In genomic region chr9:115289757-115290208, GRCh38 we compare ENCODE assay signal across 17 cellular contexts.
DNase-seq lines count a peak whose midpoint lies in the region; ATAC-seq, FAIRE-seq and TF ChIP-seq lines count a peak whose summit lies in the region.
"Had no signal": no experiment of that assay in that cellular context is flagged by ENCODE, and none has a peak within 500 bp of the region (broad histone marks: within the 10 kb centered on the region; RNA-seq: fewer than 3 reads in every experiment).

No MANE protein-coding gene starts in this region.

- H3K9me1 ChIP-seq in keratinocyte (ENCODE audit: control insufficient read depth, extremely low read depth, insufficient read depth, low read length), result no peaks in the 10 kb centered on the region

- H3K9me3 Mint-ChIP-seq in HFFc6, result no peaks in the 10 kb centered on the region
- H3K9me3 Mint-ChIP-seq: activated CD4-positive, alpha-beta memory T cell treated with anti-CD3 and anti-CD28 coated beads for 36 hours; naive B cell had no signal

- in situ Hi-C loops in ACHN (cut with HindIII; ENCODE audit: low pct_ligation_motif_present, low pct_unique_long_range_greater_than_20kb, low sequenced_read_pairs), result no loop called here

- H3K4me3 Mint-ChIP-seq in HFFc6, result no peak overlapping the region
- H3K4me3 Mint-ChIP-seq: activated CD4-positive, alpha-beta memory T cell treated with anti-CD3 and anti-CD28 coated beads for 36 hours; naive B cell had no signal

- CTCF ChIA-PET in RWPE1 (lab: Yijun Ruan, JAX), result no interaction called here

- H2AFZ ChIP-seq in keratinocyte (ENCODE audit: control insufficient read depth, low read length), result no peak overlapping the region

- H4K20me1 ChIP-seq in keratinocyte (ENCODE audit: control insufficient read depth, extremely low read depth, insufficient read depth, low read length), result no peaks in the 10 kb centered on the region

- H3K9ac ChIP-seq in keratinocyte (ENCODE audit: control insufficient read depth, extremely low read depth, insufficient read depth, low read length), result no peak overlapping the region

- peaks cover 19% of the 10 kb centered on the region for H3K4me1 ChIP-seq in keratinocyte (ENCODE audit: control insufficient read depth, extremely low read depth, insufficient read depth, low read length)
- H3K4me1 ChIP-seq: BE2C had no signal

- H3K27me3 ChIP-seq in keratinocyte (ENCODE audit: control insufficient read depth, extremely low read depth, insufficient read depth, low read length), result no peaks in the 10 kb centered on the region
- H3K27me3 ChIP-seq: BE2C had no signal

- H3K27ac ChIP-seq in keratinocyte (ENCODE audit: control insufficient read depth, insufficient read depth, low read length) (no peak overlapping the region), RWPE1 (no peak overlapping the region)

- H3K4me2 ChIP-seq in keratinocyte (ENCODE audit: control insufficient read depth, extremely low read depth, insufficient read depth, low read depth, low read length), result no peak overlapping the region

- POLR2A ChIA-PET in RWPE1 (lab: Yijun Ruan, JAX; ENCODE audit: low non-redundant PET), result no interaction called here

- no peak for TF ChIP-seq CTCF in HFFc6 (IDR thresholded peaks at IDR 0.05)
- TF ChIP-seq CTCF in keratinocyte (optimal IDR thresholded peaks at IDR 0.05 in 1 of 3, IDR thresholded peaks at IDR 0.05 in 1 of 3, conservative IDR thresholded peaks at IDR 0.05 in 1 of 3; ENCODE audit: extremely low read depth in 1 of 3, insufficient read depth in 2 of 3, low read length in 3 of 3), result no peak
- TF ChIP-seq CTCF in RWPE1 (conservative IDR thresholded peaks at IDR 0.05; ENCODE audit: low read depth), result no peak

- DNase-seq in ACHN (peak; percentile 1), HFFc6 (peak; percentile 48), astrocyte of the hippocampus (ENCODE audit: low read depth, low spot score) (peak; percentile 79), keratinocyte (ENCODE audit: low read depth, low spot score) (no peak), RWPE1 (ENCODE audit: low spot score) (no peak), DMS114 treated with DMSO at 0.1 percent for 48 hours (lab: John Stamatoyannopoulos, UW; ENCODE audit: unreplicated experiment) (no peak), NCI-H2081 treated with DMSO at 0.1 percent for 48 hours (lab: John Stamatoyannopoulos, UW) (no peak)
- DNase-seq: activated CD4-positive, alpha-beta memory T cell treated with anti-CD3 and anti-CD28 coated beads for 36 hours; amniotic stem cell; BE2C; foreskin melanocyte; naive B cell; NCI-H1417 treated with DMSO at 0.1 percent for 48 hours; NCI-H526 treated with DMSO at 0.1 percent for 48 hours; stimulated activated CD4-positive, alpha-beta T cell treated with anti-CD3 and anti-CD28 coated beads, Interleukin-2, amount 100 ng/mL, for 48 hours had no signal

- ATAC-seq in HG02623 (IDR thresholded peaks at IDR 0.05; ENCODE audit: unreplicated experiment), result no peak

- H3K36me3 ChIP-seq in keratinocyte (ENCODE audit: control insufficient read depth in 2 of 2, extremely low read depth in 1 of 2, insufficient read depth in 2 of 2, low read length in 2 of 2), result no peaks in the 10 kb centered on the region
- H3K36me3 ChIP-seq: BE2C had no signal

- H3K27me3 Mint-ChIP-seq in HFFc6 (ENCODE audit: insufficient read depth), result peaks cover 1% of the 10 kb centered on the region

- H3K36me3 Mint-ChIP-seq in HFFc6 (ENCODE audit: low read depth), result no peaks in the 10 kb centered on the region
- H3K36me3 Mint-ChIP-seq: activated CD4-positive, alpha-beta memory T cell treated with anti-CD3 and anti-CD28 coated beads for 36 hours; naive B cell had no signal

- no peak overlapping the region for H3K27ac Mint-ChIP-seq in HFFc6
- H3K27ac Mint-ChIP-seq: activated CD4-positive, alpha-beta memory T cell treated with anti-CD3 and anti-CD28 coated beads for 36 hours; naive B cell had no signal

- no peak overlapping the region for H3K4me3 ChIP-seq in keratinocyte (ENCODE audit: control insufficient read depth in 2 of 3, extremely low read depth in 1 of 3, insufficient read depth in 2 of 3, low read depth in 1 of 3, low read length in 3 of 3)

- H3K9me3 ChIP-seq in keratinocyte (ENCODE audit: control insufficient read depth, low read depth, low read length), result no peaks in the 10 kb centered on the region
- H3K9me3 ChIP-seq: BE2C had no signal

- H3K79me2 ChIP-seq in keratinocyte (ENCODE audit: control insufficient read depth, insufficient read depth, low read length), result no peaks in the 10 kb centered on the region

- dilution Hi-C loops in keratinocyte (cut with MboI; ENCODE audit: extremely low pct_ligation_motif_present, low sequenced_read_pairs), result no loop called here

- peak; percentile 34 for FAIRE-seq in keratinocyte (lab: Jason Lieb, UNC)
- FAIRE-seq: islet of Langerhans had no signal

- H3K4me1 Mint-ChIP-seq in HFFc6 (ENCODE audit: low read depth), result peaks cover 31% of the 10 kb centered on the region
- H3K4me1 Mint-ChIP-seq: naive B cell had no signal

Comparison
In these comparisons a context has a peak if more than half of its experiments do, and no peak if none do; other contexts are left out.
1. DNase-seq: peak in ACHN (single experiment), HFFc6 (single experiment) and astrocyte of the hippocampus (single experiment); none in keratinocyte (single experiment), RWPE1 (single experiment), DMS114 treated with DMSO at 0.1 percent for 48 hours (single experiment) and NCI-H2081 treated with DMSO at 0.1 percent for 48 hours (single experiment).